Comparison of ENCODE assay signal across 9 cellular contexts in the genomic region with DNA sequence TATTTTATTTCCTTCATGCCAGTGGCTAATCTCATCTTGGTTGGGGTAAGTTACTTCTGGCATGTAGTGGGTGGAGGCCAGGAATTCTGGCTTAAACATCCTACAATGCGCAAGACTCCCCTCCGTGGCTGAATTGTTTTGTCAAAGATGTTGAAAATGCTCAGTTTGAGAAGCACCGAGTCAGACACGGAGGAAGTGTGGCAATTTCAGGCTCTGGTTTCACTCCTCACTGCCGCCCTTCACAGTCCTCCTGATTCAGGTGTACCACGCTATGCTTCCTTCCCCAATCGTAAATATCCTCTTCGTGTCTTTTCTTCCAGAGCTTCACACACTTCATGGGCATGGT.
DNase-seq lines count a peak whose midpoint lies in the region; ATAC-seq and TF ChIP-seq lines count a peak whose summit lies in the region.
"Had no signal": no experiment of that assay in that cellular context is flagged by ENCODE, and none has a peak within 500 bp of the region (broad histone marks: within the 10 kb centered on the region; RNA-seq: fewer than 3 reads in every experiment).

No MANE protein-coding gene starts in this region.

- ATAC-seq in activated T-cell treated with anti-CD3 and anti-CD28 coated beads, Interleukin-2, amount 50 U/mL, for 72 hours (replicated peaks in 1 of 2): peak; percentile 36 to 47
- ATAC-seq in HG03521 (IDR thresholded peaks at IDR 0.05; ENCODE audit: unreplicated experiment) (peak; percentile 45), body of pancreas (peak; percentile 66)
- peak; percentile 54 for ATAC-seq in stimulated activated naive CD8-positive, alpha-beta T cell treated with anti-CD3 and anti-CD28 coated beads, Interleukin-15, amount 100 ng/mL, for 72 hours
- ATAC-seq: activated CD8-positive, alpha-beta T cell treated with anti-CD3 and anti-CD28 coated beads for 36 hours had no signal

- no peak for TF ChIP-seq POLR2A in body of pancreas (IDR thresholded peaks at IDR 0.05)
- no peak for TF ChIP-seq POLR2A in testis (IDR thresholded peaks at IDR 0.05)

- no peak overlapping the region for H3K4me3 ChIP-seq in body of pancreas
- no peak overlapping the region for H3K4me3 ChIP-seq in testis

- H3K4me1 ChIP-seq in body of pancreas (peaks cover 32% of the 10 kb centered on the region), testis (no peaks in the 10 kb centered on the region)

- no peak for TF ChIP-seq CTCF in body of pancreas (IDR thresholded peaks at IDR 0.05)
- TF ChIP-seq CTCF in testis (IDR thresholded peaks at IDR 0.05): no peak

- H3K9me3 Mint-ChIP-seq in activated T-cell treated with anti-CD3 and anti-CD28 coated beads, Interleukin-2, amount 50 U/mL, for 72 hours: no peaks in the 10 kb centered on the region
- H3K9me3 Mint-ChIP-seq in stimulated activated naive CD8-positive, alpha-beta T cell treated with anti-CD3 and anti-CD28 coated beads, Interleukin-15, amount 100 ng/mL, for 72 hours: no peaks in the 10 kb centered on the region
- H3K9me3 Mint-ChIP-seq: activated CD8-positive, alpha-beta T cell treated with anti-CD3 and anti-CD28 coated beads for 36 hours had no signal

- H3K27ac ChIP-seq in body of pancreas (peak overlapping the region; percentile 65 to 87 (median 81)), testis (no peak overlapping the region)

- H3K27ac Mint-ChIP-seq in activated T-cell treated with anti-CD3 and anti-CD28 coated beads, Interleukin-2, amount 50 U/mL, for 72 hours: no peak overlapping the region
- H3K27ac Mint-ChIP-seq in stimulated activated naive CD8-positive, alpha-beta T cell treated with anti-CD3 and anti-CD28 coated beads, Interleukin-15, amount 100 ng/mL, for 72 hours: peak overlapping the region in 1 of 2 donors; percentile 1
- H3K27ac Mint-ChIP-seq: activated CD8-positive, alpha-beta T cell treated with anti-CD3 and anti-CD28 coated beads for 36 hours had no signal

- H3K27me3 ChIP-seq in body of pancreas: no peaks in the 10 kb centered on the region
- H3K27me3 ChIP-seq in testis: no peaks in the 10 kb centered on the region

- no peaks in the 10 kb centered on the region for H3K36me3 ChIP-seq in body of pancreas (replicated peaks in 1 of 2; ENCODE audit: insufficient read depth in 1 of 2, low read depth in 2 of 2)
- H3K36me3 ChIP-seq in testis (ENCODE audit: low read depth, missing control alignments): no peaks in the 10 kb centered on the region

- no peaks in the 10 kb centered on the region for H3K36me3 Mint-ChIP-seq in activated T-cell treated with anti-CD3 and anti-CD28 coated beads, Interleukin-2, amount 50 U/mL, for 72 hours (ENCODE audit: insufficient read depth in 2 of 2)

- intact Hi-C loops in body of pancreas (cut with DNase I) (no loop called here), testis (cut with DNase I; ENCODE audit: low total_unique reads) (no loop called here)

- 11 to 13% methylated on average over 8 of the region's 8 CpGs for WGBS in body of pancreas, 2 donors
- 81 to 87% methylated on average over 8 of the region's 8 CpGs for WGBS in testis, 2 donors

- H3K4me1 Mint-ChIP-seq in activated T-cell treated with anti-CD3 and anti-CD28 coated beads, Interleukin-2, amount 50 U/mL, for 72 hours (ENCODE audit: low read depth): peaks cover 6% of the 10 kb centered on the region
- H3K4me1 Mint-ChIP-seq in stimulated activated naive CD8-positive, alpha-beta T cell treated with anti-CD3 and anti-CD28 coated beads, Interleukin-15, amount 100 ng/mL, for 72 hours: peaks cover 22% of the 10 kb centered on the region

- H3K9me3 ChIP-seq in body of pancreas: no peaks in the 10 kb centered on the region
- H3K9me3 ChIP-seq in testis: no peaks in the 10 kb centered on the region

- peak in 1 of 2 donors; percentile 12 for DNase-seq in activated T-cell treated with anti-CD3 and anti-CD28 coated beads, Interleukin-2, amount 50 U/mL, for 72 hours
- DNase-seq in activated T-cell treated with anti-CD3 and anti-CD28 coated beads, Interleukin-2, amount 50 U/mL, for 48 hours: no peak
- DNase-seq in body of pancreas (peak; percentile 32 to 39 (median 37)), Ammon's horn (ENCODE audit: low spot score) (no peak), testis (no peak), HUDEP-2 (lab: John Stamatoyannopoulos, UW; ENCODE audit: unreplicated experiment in 76 of 76) (no peak)
- DNase-seq in stimulated activated naive CD8-positive, alpha-beta T cell treated with anti-CD3 and anti-CD28 coated beads, Interleukin-15, amount 100 ng/mL, for 72 hours: no peak
- DNase-seq: activated CD8-positive, alpha-beta T cell treated with anti-CD3 and anti-CD28 coated beads for 36 hours had no signal

- peaks cover 6% of the 10 kb centered on the region for H3K27me3 Mint-ChIP-seq in activated T-cell treated with anti-CD3 and anti-CD28 coated beads, Interleukin-2, amount 50 U/mL, for 72 hours (ENCODE audit: low read depth)
- peaks cover 25% of the 10 kb centered on the region for H3K27me3 Mint-ChIP-seq in stimulated activated naive CD8-positive, alpha-beta T cell treated with anti-CD3 and anti-CD28 coated beads, Interleukin-15, amount 100 ng/mL, for 72 hours

- H3K4me3 Mint-ChIP-seq in activated T-cell treated with anti-CD3 and anti-CD28 coated beads, Interleukin-2, amount 50 U/mL, for 72 hours: peak overlapping the region; percentile 15 to 38
- H3K4me3 Mint-ChIP-seq in stimulated activated naive CD8-positive, alpha-beta T cell treated with anti-CD3 and anti-CD28 coated beads, Interleukin-15, amount 100 ng/mL, for 72 hours: peak overlapping the region; percentile 3 to 28
- H3K4me3 Mint-ChIP-seq: activated CD8-positive, alpha-beta T cell treated with anti-CD3 and anti-CD28 coated beads for 36 hours had no signal

Comparison
In these comparisons a context has a peak if more than half of its experiments do, and no peak if none do; other contexts are left out.
1. DNase-seq: peak in body of pancreas (4 of 4); none in activated T-cell treated with anti-CD3 and anti-CD28 coated beads, Interleukin-2, amount 50 U/mL, for 48 hours (0 of 2), stimulated activated naive CD8-positive, alpha-beta T cell treated with anti-CD3 and anti-CD28 coated beads, Interleukin-15, amount 100 ng/mL, for 72 hours (0 of 2), Ammon's horn (single experiment), testis (single experiment) and HUDEP-2 (0 of 76).
2. H3K27ac ChIP-seq: peak in body of pancreas (4 of 4); none in testis (0 of 2).
3. Peak in every context shown above with its lines, with median percentiles within 50 percentile points of each other: ATAC-seq.